In the genomic region with DNA sequence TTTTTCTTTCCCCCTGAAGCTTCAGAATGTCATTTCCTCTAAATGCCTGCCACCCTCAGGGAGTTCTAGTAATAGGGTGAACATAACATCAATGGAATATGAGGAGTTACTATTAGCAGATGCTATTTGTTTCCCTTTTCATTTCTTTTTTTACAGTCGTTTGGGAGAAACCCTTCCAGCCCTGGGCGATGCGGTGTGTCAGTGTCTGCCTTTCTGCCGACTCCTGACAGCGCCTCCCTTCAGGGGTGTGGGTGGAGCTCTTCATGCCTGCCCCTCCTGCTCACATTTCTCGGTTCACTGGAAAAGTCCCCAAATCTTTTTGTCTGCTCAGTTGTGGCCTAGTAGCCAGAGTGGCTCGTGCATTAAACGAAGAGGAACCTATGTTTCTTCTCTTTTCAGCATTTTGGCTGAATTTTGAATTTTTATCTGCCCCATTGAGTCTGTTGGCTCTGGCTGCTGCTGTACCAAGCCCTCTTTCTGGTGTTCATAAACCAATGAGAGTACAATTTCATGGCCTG, we compare ENCODE assay signal across 7 cellular contexts.
DNase-seq lines count a peak whose midpoint lies in the region; ATAC-seq and TF ChIP-seq lines count a peak whose summit lies in the region.

No MANE protein-coding gene starts in this region.

- no peak overlapping the region for H2BK120ac ChIP-seq in H9 (ENCODE audit: low read depth, low read length, poor library complexity, severe bottlenecking)

- H3K4me1 Mint-ChIP-seq in H9, result peaks cover 82 to 87% of the 10 kb centered on the region in 2 experiments

- no peak overlapping the region for H2BK15ac ChIP-seq in H9 (ENCODE audit: low read depth, low read length)

- no peak overlapping the region for H3K14ac ChIP-seq in H9 (ENCODE audit: insufficient read depth, low read length)

- DNase-seq in H9 (peak; percentile 63), NCI-H1694 treated with DMSO at 0.1 percent for 48 hours (lab: John Stamatoyannopoulos, UW) (peak; percentile 43), cerebellar cortex (ENCODE audit: low spot score) (peak; percentile 68), left lung (peak; percentile 57 to 75), thoracic aorta (ENCODE audit: low spot score) (no peak), DMS114 treated with DMSO at 0.1 percent for 48 hours (lab: John Stamatoyannopoulos, UW; ENCODE audit: unreplicated experiment) (no peak)

- H3K9ac ChIP-seq in H9 (ENCODE audit: extremely low read depth, insufficient read length, low read length), result no peak overlapping the region

- H2AFZ ChIP-seq in H9 (ENCODE audit: low read length), result no peak overlapping the region

- TF ChIP-seq CTCF in H9 (conservative IDR thresholded peaks at IDR 0.05), result no peak
- TF ChIP-seq CTCF in left lung (IDR thresholded peaks at IDR 0.05), result no peak
- no peak for TF ChIP-seq CTCF in thoracic aorta (IDR thresholded peaks at IDR 0.05)

- no CpG with 5 or more reads among the region's 8 CpGs for WGBS in H9 (ENCODE audit: extremely low coverage, insufficient read length, low lambda C conversion rate)

- no peak overlapping the region for H2BK20ac ChIP-seq in H9 (ENCODE audit: low read depth, low read length, poor library complexity, severe bottlenecking)

- no peaks in the 10 kb centered on the region for H3K27me3 Mint-ChIP-seq in H9 (ENCODE audit: low read depth)

- H3K23me2 ChIP-seq in H9 (ENCODE audit: insufficient read length, low read depth, low read length, poor library complexity, severe bottlenecking), result peaks cover 4% of the 10 kb centered on the region

- H3K4ac ChIP-seq in H9 (ENCODE audit: low read depth, low read length), result no peak overlapping the region

- H4K20me1 ChIP-seq in H9 (ENCODE audit: control insufficient read depth, insufficient read depth, insufficient read length), result no peaks in the 10 kb centered on the region

- H3K18ac ChIP-seq in H9 (ENCODE audit: insufficient read length, low read depth, low read length), result no peak overlapping the region

- H3K36me3 Mint-ChIP-seq in H9 (ENCODE audit: insufficient read depth in 1 of 3, low read depth in 3 of 3), result no peaks in the 10 kb centered on the region

- no peak overlapping the region for H4K5ac ChIP-seq in H9 (ENCODE audit: insufficient read length, low read depth, low read length)

- no peaks in the 10 kb centered on the region for H3K9me3 ChIP-seq in H9 (ENCODE audit: control insufficient read depth, low read depth, low read length)
- H3K9me3 ChIP-seq in left lung, result no peaks in the 10 kb centered on the region
- H3K9me3 ChIP-seq in thoracic aorta, result no peaks in the 10 kb centered on the region

- no peak overlapping the region for H3K56ac ChIP-seq in H9 (ENCODE audit: insufficient read length, low read depth, low read length)

- intact Hi-C loops in left lung (cut with DNase I), result no loop called here

- peaks cover 5% of the 10 kb centered on the region for H3K79me1 ChIP-seq in H9 (ENCODE audit: insufficient read depth, low read depth, low read length, poor library complexity, severe bottlenecking)

- peak overlapping the region in 1 of 2 donors; percentile 8 for H3K4me3 ChIP-seq in left lung
- H3K4me3 ChIP-seq in thoracic aorta, result peak overlapping the region; percentile 53

- H3K4me3 Mint-ChIP-seq in H9, result peak overlapping the region; percentile 31 to 53; a peak in 3 of 5 replicates

- no peak overlapping the region for H4K91ac ChIP-seq in H9 (ENCODE audit: insufficient read length, low read depth, low read length)

- peak; percentile 86 for ATAC-seq in GM18517 (IDR thresholded peaks at IDR 0.05; ENCODE audit: unreplicated experiment)
- peak; percentile 77 for ATAC-seq in left lung
- no peak for ATAC-seq in thoracic aorta (ENCODE audit: insufficient number of reproducible peaks, low FRiP score, low read depth)

- peaks cover 8% of the 10 kb centered on the region; the same call in 1 of the 2 replicates for H3K79me2 ChIP-seq in H9 (ENCODE audit: insufficient read depth, low read length)

- H3K23ac ChIP-seq in H9 (ENCODE audit: insufficient read length, low read depth, low read length), result no peak overlapping the region

- H3K4me2 ChIP-seq in H9 (ENCODE audit: insufficient read depth, insufficient read length, low read length), result peak overlapping the region; percentile 38

- H3K4me1 ChIP-seq in H9 (ENCODE audit: insufficient read depth, low read length) (peaks cover 7% of the 10 kb centered on the region; the same call in 1 of the 2 replicates), left lung (peaks cover 28 to 85% of the 10 kb centered on the region in 2 donors), thoracic aorta (ENCODE audit: control insufficient read depth in 1 of 2, low read depth in 2 of 2) (peaks cover 65 to 84% of the 10 kb centered on the region in 2 donors)

- no peaks in the 10 kb centered on the region for H3K9me3 Mint-ChIP-seq in H9

- H3K27me3 ChIP-seq in H9 (ENCODE audit: insufficient read depth, low read length) (no peaks in the 10 kb centered on the region), left lung (no peaks in the 10 kb centered on the region), thoracic aorta (replicated peaks; ENCODE audit: insufficient read depth) (no peaks in the 10 kb centered on the region)

- no peaks in the 10 kb centered on the region for H3K36me3 ChIP-seq in left lung
- no peaks in the 10 kb centered on the region for H3K36me3 ChIP-seq in thoracic aorta

- H3K27ac ChIP-seq in H9 (ENCODE audit: insufficient read length, low read depth, low read length) (no peak overlapping the region), left lung (peak overlapping the region; percentile 37 to 55), thoracic aorta (peak overlapping the region; percentile 38 to 77)

- H3T11ph ChIP-seq in H9 (ENCODE audit: low read length), result no peak overlapping the region

- no peak overlapping the region for H2BK12ac ChIP-seq in H9 (ENCODE audit: insufficient read length, low read depth, low read length)

- H2BK5ac ChIP-seq in H9 (ENCODE audit: insufficient read length, low read length), result no peak overlapping the region

- no peak overlapping the region for H4K8ac ChIP-seq in H9 (replicated peaks; ENCODE audit: insufficient read length, low read depth, low read length)

- H2AK5ac ChIP-seq in H9 (ENCODE audit: insufficient read length, low read length), result no peak overlapping the region

- H3K27ac Mint-ChIP-seq in H9, result peak overlapping the region; percentile 7 to 61 (median 42); a peak in 5 of 7 replicates

Comparison
In these comparisons a context has a peak if more than half of its experiments do, and no peak if none do; other contexts are left out.
1. DNase-seq: peak in H9 (single experiment), NCI-H1694 treated with DMSO at 0.1 percent for 48 hours (single experiment), cerebellar cortex (single experiment) and left lung (2 of 2); none in thoracic aorta (single experiment) and DMS114 treated with DMSO at 0.1 percent for 48 hours (single experiment).